30 cellular contexts compared by ENCODE assay signal in genomic region chr10:103731609-103732270, GRCh38.
A peak's percentile ranks its signal among the peaks of the same experiment; 100 is the strongest.
DNase-seq lines count a peak whose midpoint lies in the region; ATAC-seq, FAIRE-seq and TF ChIP-seq lines count a peak whose summit lies in the region.
"Had no signal": no experiment of that assay in that cellular context is flagged by ENCODE, and none has a peak within 500 bp of the region (broad histone marks: within the 10 kb centered on the region; RNA-seq: fewer than 3 reads in every experiment).

No MANE protein-coding gene starts in this region.

- no peaks in the 10 kb centered on the region for H3K9me3 Mint-ChIP-seq in immature natural killer cell
- H3K9me3 Mint-ChIP-seq: activated CD4-positive, alpha-beta memory T cell treated with anti-CD3 and anti-CD28 coated beads, Interleukin-2, amount 10 ng/mL, durations not matched to agents 7 days and 5 days; activated naive CD4-positive, alpha-beta T cell treated with anti-CD3 and anti-CD28 coated beads, Interleukin-2, amount 50 U/mL, for 72 hours; activated T-helper 1 cell treated with anti-CD3 and anti-CD28 coated beads, Interleukin-12 subunit alpha, Interleukin-12 subunit beta, Interleukin-2, Interleukin-4 antibody, amounts not matched to agents 30 ng/mL and 10 ng/mL and 1 ng/mL, durations not matched to agents 14 hours and 24 hours and 36 hours; natural killer cell; stimulated activated naive B cell treated with anti-CD40 and anti-IgM and Interleukin-4, amounts not matched to agents 10 μg/mL and 1 μg/mL and 100 μg/mL, for 72 hours; T-helper 1 cell treated with Interleukin-12 subunit alpha and Interleukin-12 subunit beta and Interleukin-4 antibody, amounts not matched to agents 30 μg/mL and 1 μg/mL, for 36 hours had no signal

- no peaks in the 10 kb centered on the region for H3K4me1 Mint-ChIP-seq in immature natural killer cell
- peaks cover 6% of the 10 kb centered on the region for H3K4me1 Mint-ChIP-seq in T-helper 17 cell
- H3K4me1 Mint-ChIP-seq: natural killer cell; stimulated activated naive B cell treated with anti-CD40 and anti-IgM and Interleukin-4, amounts not matched to agents 10 μg/mL and 1 μg/mL and 100 μg/mL, for 72 hours had no signal

- CTCF ChIA-PET in PC-3 (lab: Charles Lee) (no interaction called here), K562 (lab: Yijun Ruan, JAX; ENCODE audit: low intra/inter-chr PET ratio) (no interaction called here)

- H3K27me3 ChIP-seq in PC-3 (ENCODE audit: low read length) (no peaks in the 10 kb centered on the region), K562 (ENCODE audit: control insufficient read depth in 2 of 2, insufficient read depth in 2 of 2, low read length in 2 of 2) (peaks cover 17 to 54% of the 10 kb centered on the region in 2 experiments)
- H3K27me3 ChIP-seq: BLaER1 treated with 17β-estradiol and CSF1 and Interleukin-3, amounts not matched to agents 10 nM and 100 nM; breast epithelium; dorsolateral prefrontal cortex had no signal

- POLR2A ChIA-PET in PC-3 (lab: Charles Lee; ENCODE audit: unreplicated experiment), result no interaction called here
- POLR2A ChIA-PET in K562 (lab: Yijun Ruan, JAX), result no interaction called here

- peak; percentile 55 for DNase-seq in PC-3
- DNase-seq in K562 (ENCODE audit: extremely low read depth in 1 of 4, low spot score in 3 of 4), result no peak
- peak; percentile 88 for DNase-seq in kidney tubule cell (ENCODE audit: low spot score)
- DNase-seq in renal cortical epithelial cell (ENCODE audit: low read depth), result peak; percentile 80
- no peak for DNase-seq in GF-D8 (lab: John Stamatoyannopoulos, UW)
- DNase-seq in immature natural killer cell, result no peak
- no peak for DNase-seq in activated effector memory CD4-positive, alpha-beta T cell treated with Interleukin-2 at 50 U/mL for 16 hours
- no peak for DNase-seq in T-helper 17 cell
- DNase-seq: activated CD4-positive, alpha-beta memory T cell treated with anti-CD3 and anti-CD28 coated beads, Interleukin-2, amount 10 ng/mL, durations not matched to agents 7 days and 5 days; activated CD8-positive, alpha-beta memory T cell treated with anti-CD3 and anti-CD28 coated beads, Interleukin-2, amount 50 U/mL, for 4 hours; amygdala; dorsolateral prefrontal cortex; GDM1; natural killer cell; NCI-H1048; NCI-H2107; NCI-H774; RPMI8226; stimulated activated naive B cell treated with anti-CD40 and anti-IgM and Interleukin-4, amounts not matched to agents 10 μg/mL and 1 μg/mL and 100 μg/mL, for 72 hours; substantia nigra had no signal

- H3K79me2 ChIP-seq in PC-3 (ENCODE audit: low read length) (no peaks in the 10 kb centered on the region), K562 (ENCODE audit: control insufficient read depth, insufficient read depth, low read length) (no peaks in the 10 kb centered on the region)

- no peak overlapping the region for H3K4me3 ChIP-seq in PC-3 (ENCODE audit: low read length)
- no peak overlapping the region for H3K4me3 ChIP-seq in K562
- H3K4me3 ChIP-seq: BLaER1 treated with 17β-estradiol and CSF1 and Interleukin-3, amounts not matched to agents 10 nM and 100 nM; breast epithelium; dorsolateral prefrontal cortex; SK-N-MC had no signal

- 3% methylated on average over 3 of the region's 3 CpGs for WGBS in K562 (ENCODE audit: insufficient coverage, low coverage, missing lambda C conversion rate)

- H3K27me3 Mint-ChIP-seq in immature natural killer cell (ENCODE audit: low read depth in 3 of 3), result peaks cover 2 to 6% (median 5%) of the 10 kb centered on the region in 3 donors
- H3K27me3 Mint-ChIP-seq in T-helper 17 cell, result no peaks in the 10 kb centered on the region
- H3K27me3 Mint-ChIP-seq: activated CD4-positive, alpha-beta memory T cell treated with anti-CD3 and anti-CD28 coated beads, Interleukin-2, amount 10 ng/mL, durations not matched to agents 7 days and 5 days had no signal

- no peak for FAIRE-seq in K562 (lab: Jason Lieb, UNC)
- FAIRE-seq: endothelial cell of umbilical vein, islet of Langerhans, TTC549 had no signal

- no peaks in the 10 kb centered on the region for H3F3A ChIP-seq in PC-3 (ENCODE audit: low read length, unreplicated experiment)

- TF ChIP-seq CTCF in PC-3 (conservative IDR thresholded peaks at IDR 0.05; ENCODE audit: low read depth, low read length) (no peak), K562 (IDR thresholded peaks at IDR 0.05 in 2 of 3, conservative IDR thresholded peaks at IDR 0.05 in 1 of 3; ENCODE audit: insufficient read depth in 2 of 3, low read depth in 1 of 3, low read length in 3 of 3) (no peak)

- TF ChIP-seq EP300 in K562 (IDR thresholded peaks at IDR 0.05; ENCODE audit: low read length), result no peak

- H3K27ac ChIP-seq in PC-3 (ENCODE audit: low read length), result peak overlapping the region; percentile 46
- no peak overlapping the region for H3K27ac ChIP-seq in K562 (ENCODE audit: extremely low read depth, low read depth, low read length)
- H3K27ac ChIP-seq: breast epithelium, dorsolateral prefrontal cortex, SK-N-MC had no signal

- no peak for TF ChIP-seq POLR2A in K562 (conservative IDR thresholded peaks at IDR 0.05)

- intact Hi-C loops in PC-3 (cut with micrococcal nuclease), result no loop called here
- intact Hi-C loops in K562 (cut with micrococcal nuclease), result loop anchor here (5.0 kb wide), 1 partner anchor 126 kb away; the partner anchor contains the start of gene SH3PXD2A

- H3K36me3 ChIP-seq in PC-3 (ENCODE audit: low read depth, low read length) (no peaks in the 10 kb centered on the region), K562 (ENCODE audit: control insufficient read depth, insufficient read depth, low read length) (no peaks in the 10 kb centered on the region)
- H3K36me3 ChIP-seq: breast epithelium had no signal

- in situ Hi-C loops in K562 (cut with MboI), result no loop called here

- BruUV-seq in PC-3 (replicated peaks; lab: Mats Ljungman, UMichigan), result no TSS peak
- BruUV-seq in K562 (replicated peaks; lab: Mats Ljungman, UMichigan), result no TSS peak

- H3K4me1 ChIP-seq in PC-3 (ENCODE audit: insufficient read depth, low read length) (peaks cover 12% of the 10 kb centered on the region), K562 (replicated peaks in 1 of 2; ENCODE audit: control insufficient read depth in 2 of 2, insufficient read depth in 2 of 2, low read length in 2 of 2) (peaks cover 0 to 5% of the 10 kb centered on the region in 2 experiments; a peak in 1 of 5 replicates)
- H3K4me1 ChIP-seq: breast epithelium had no signal

- no peak overlapping the region for H3K4me3 Mint-ChIP-seq in immature natural killer cell
- H3K4me3 Mint-ChIP-seq in T-helper 17 cell, result no peak overlapping the region
- H3K4me3 Mint-ChIP-seq: activated CD4-positive, alpha-beta memory T cell treated with anti-CD3 and anti-CD28 coated beads, Interleukin-2, amount 10 ng/mL, durations not matched to agents 7 days and 5 days; activated T-helper 1 cell treated with anti-CD3 and anti-CD28 coated beads, Interleukin-12 subunit alpha, Interleukin-12 subunit beta, Interleukin-2, Interleukin-4 antibody, amounts not matched to agents 30 ng/mL and 10 ng/mL and 1 ng/mL, durations not matched to agents 14 hours and 24 hours and 36 hours; natural killer cell; stimulated activated naive B cell treated with anti-CD40 and anti-IgM and Interleukin-4, amounts not matched to agents 10 μg/mL and 1 μg/mL and 100 μg/mL, for 72 hours; T-helper 1 cell treated with Interleukin-12 subunit alpha and Interleukin-12 subunit beta and Interleukin-4 antibody, amounts not matched to agents 30 μg/mL and 1 μg/mL, for 36 hours had no signal

- H4K20me1 ChIP-seq in PC-3 (ENCODE audit: low read length), result no peaks in the 10 kb centered on the region
- no peaks in the 10 kb centered on the region for H4K20me1 ChIP-seq in K562 (replicated peaks; ENCODE audit: control insufficient read depth, insufficient read depth, low read length)

- H3K4me2 ChIP-seq in PC-3 (ENCODE audit: low read length), result peak overlapping the region; percentile 20; the same call in 1 of the 2 replicates
- H3K4me2 ChIP-seq in K562 (ENCODE audit: insufficient read depth, low read length), result no peak overlapping the region

- ATAC-seq in PC-3 (peak; percentile 45; the same call in 1 of the 2 replicates), K562 (no peak), T-helper 17 cell (no peak)
- ATAC-seq: activated CD4-positive, CD25-positive, alpha-beta regulatory T cell treated with anti-CD3 and anti-CD28 coated beads, Interleukin-2, amount 50 U/mL, for 24 hours; activated naive CD4-positive, alpha-beta T cell treated with anti-CD3 and anti-CD28 coated beads, Interleukin-2, amount 50 U/mL, for 72 hours; natural killer cell; stimulated activated naive B cell treated with anti-CD40 and anti-IgM and Interleukin-4, amounts not matched to agents 10 μg/mL and 1 μg/mL and 100 μg/mL, for 72 hours had no signal

- H3K9me3 ChIP-seq in PC-3 (ENCODE audit: low read length) (no peaks in the 10 kb centered on the region), K562 (replicated peaks; ENCODE audit: control insufficient read depth, insufficient read depth, low read depth, low read length) (no peaks in the 10 kb centered on the region), T-helper 17 cell (ENCODE audit: control insufficient read depth, low read length, poor library complexity, severe bottlenecking) (no peaks in the 10 kb centered on the region)
- H3K9me3 ChIP-seq: BLaER1 treated with 17β-estradiol and CSF1 and Interleukin-3, amounts not matched to agents 10 nM and 100 nM; breast epithelium had no signal

- H3K9ac ChIP-seq in PC-3 (ENCODE audit: low read length) (no peak overlapping the region), K562 (ENCODE audit: insufficient read depth in 1 of 2, low read depth in 2 of 2, low read length in 2 of 2) (no peak overlapping the region)
- H3K9ac ChIP-seq: BLaER1 treated with 17β-estradiol and CSF1 and Interleukin-3, amounts not matched to agents 10 nM and 100 nM had no signal

- H3K9me1 ChIP-seq in K562 (ENCODE audit: control insufficient read depth, insufficient read depth, low read length), result no peaks in the 10 kb centered on the region

- TF ChIP-seq RAD21 in K562 (CRISPR knock-in tag; conservative IDR thresholded peaks at IDR 0.05 in 1 of 2, IDR thresholded peaks at IDR 0.05 in 1 of 2), result no peak

- no peaks in the 10 kb centered on the region for H3K9me2 ChIP-seq in PC-3 (replicated peaks; ENCODE audit: low read length)

- H2AFZ ChIP-seq in PC-3 (ENCODE audit: low read length) (no peak overlapping the region), K562 (ENCODE audit: low read depth, low read length) (no peak overlapping the region)

- no peak overlapping the region for H3K27ac Mint-ChIP-seq in immature natural killer cell
- no peak overlapping the region for H3K27ac Mint-ChIP-seq in T-helper 17 cell
- H3K27ac Mint-ChIP-seq: activated CD4-positive, alpha-beta memory T cell treated with anti-CD3 and anti-CD28 coated beads, Interleukin-2, amount 10 ng/mL, durations not matched to agents 7 days and 5 days; activated T-helper 1 cell treated with anti-CD3 and anti-CD28 coated beads, Interleukin-12 subunit alpha, Interleukin-12 subunit beta, Interleukin-2, Interleukin-4 antibody, amounts not matched to agents 30 ng/mL and 10 ng/mL and 1 ng/mL, durations not matched to agents 14 hours and 24 hours and 36 hours; natural killer cell; stimulated activated naive B cell treated with anti-CD40 and anti-IgM and Interleukin-4, amounts not matched to agents 10 μg/mL and 1 μg/mL and 100 μg/mL, for 72 hours; T-helper 1 cell treated with Interleukin-12 subunit alpha and Interleukin-12 subunit beta and Interleukin-4 antibody, amounts not matched to agents 30 μg/mL and 1 μg/mL, for 36 hours had no signal

- H3K36me3 Mint-ChIP-seq in immature natural killer cell (no peaks in the 10 kb centered on the region), T-helper 17 cell (ENCODE audit: low read depth) (no peaks in the 10 kb centered on the region)
- H3K36me3 Mint-ChIP-seq: activated naive CD4-positive, alpha-beta T cell treated with anti-CD3 and anti-CD28 coated beads, Interleukin-2, amount 50 U/mL, for 72 hours; natural killer cell; stimulated activated naive B cell treated with anti-CD40 and anti-IgM and Interleukin-4, amounts not matched to agents 10 μg/mL and 1 μg/mL and 100 μg/mL, for 72 hours had no signal

Comparison
In these comparisons a context has a peak if more than half of its experiments do, and no peak if none do; other contexts are left out.
1. DNase-seq: peak in PC-3 (single experiment), kidney tubule cell (single experiment) and renal cortical epithelial cell (single experiment); none in K562 (0 of 4), GF-D8 (single experiment), immature natural killer cell (0 of 3), activated effector memory CD4-positive, alpha-beta T cell treated with Interleukin-2 at 50 U/mL for 16 hours (single experiment) and T-helper 17 cell (0 of 3).